8 cellular contexts compared by ENCODE assay signal in the genomic region with DNA sequence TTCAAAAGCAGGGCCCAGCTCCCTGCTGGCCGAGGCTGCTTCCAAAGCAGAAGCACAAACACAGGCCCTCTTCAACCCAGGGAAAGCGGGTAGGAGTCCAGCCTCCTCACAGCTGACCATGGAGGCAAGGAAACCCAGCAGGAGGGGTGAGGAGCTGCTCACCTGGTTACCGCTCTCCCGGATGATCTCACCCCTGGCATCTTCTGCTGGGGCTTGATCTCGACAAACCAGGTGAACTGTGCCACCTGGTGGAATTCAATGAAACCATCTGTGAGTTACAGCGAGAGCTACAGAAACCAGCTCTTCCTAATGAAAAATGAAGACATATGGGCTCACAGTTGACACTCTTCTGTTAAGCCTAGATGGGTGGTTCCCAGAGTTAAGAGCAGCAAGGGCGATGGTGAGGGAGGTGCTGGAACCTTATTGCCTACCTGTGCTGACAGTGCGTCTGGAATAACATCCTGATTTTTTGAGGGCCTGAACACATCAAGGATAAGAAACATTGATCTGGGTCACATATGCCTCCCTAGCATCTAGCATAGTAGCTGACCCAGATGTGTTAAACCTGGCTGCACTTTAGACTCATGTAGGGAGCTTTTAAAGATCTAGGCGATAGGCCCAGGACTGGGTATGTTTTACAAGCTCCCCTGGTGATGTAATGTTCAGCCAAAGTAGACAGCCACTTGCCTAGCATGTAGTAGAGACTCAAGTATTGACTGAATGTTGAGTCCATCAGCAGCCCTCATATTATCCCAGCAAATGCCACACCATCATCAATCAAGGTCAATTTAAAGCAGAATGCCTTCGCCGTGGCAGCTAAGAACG. TPM values are rescaled to one million over a fixed set of nuclear protein-coding genes. Genes with fewer than 3 reads are reported as not detected.
DNase-seq lines count a peak whose midpoint lies in the region; ATAC-seq and TF ChIP-seq lines count a peak whose summit lies in the region.

No MANE protein-coding gene starts in this region.

- H3K9me3 ChIP-seq in cardiac muscle cell (ENCODE audit: low read depth) (no peaks in the 10 kb centered on the region), right atrium auricular region (no peaks in the 10 kb centered on the region), endodermal cell (ENCODE audit: control insufficient read depth, low read length) (no peaks in the 10 kb centered on the region)

- no peaks in the 10 kb centered on the region for H3K27me3 Mint-ChIP-seq in endodermal cell (ENCODE audit: insufficient read depth)
- H3K27me3 Mint-ChIP-seq in nephron (ENCODE audit: low read depth): peaks cover 5% of the 10 kb centered on the region

- DNase-seq in cardiac muscle cell (ENCODE audit: low read depth in 1 of 2, low spot score in 1 of 2) (peak; percentile 64 to 67), right atrium auricular region (ENCODE audit: low spot score) (no peak), NCI-H2171 (lab: John Stamatoyannopoulos, UW) (peak; percentile 88), endodermal cell (peak; percentile 91), coronary artery (ENCODE audit: low spot score) (no peak)
- DNase-seq in activated CD4-positive, alpha-beta T cell treated with anti-CD3 and anti-CD28 coated beads for 48 hours: peak; percentile 72

- no peaks in the 10 kb centered on the region for H3K27me3 ChIP-seq in cardiac muscle cell
- H3K27me3 ChIP-seq in right atrium auricular region: no peaks in the 10 kb centered on the region
- no peaks in the 10 kb centered on the region for H3K27me3 ChIP-seq in endodermal cell (ENCODE audit: control insufficient read depth, insufficient read depth, low read length, poor library complexity, severe bottlenecking)

- H3K4me3 ChIP-seq in cardiac muscle cell (no peak overlapping the region), right atrium auricular region (no peak overlapping the region), endodermal cell (ENCODE audit: low read length) (no peak overlapping the region), coronary artery (no peak overlapping the region)

- H3K27ac ChIP-seq in cardiac muscle cell: no peak overlapping the region
- H3K27ac ChIP-seq in right atrium auricular region: no peak overlapping the region
- no peak overlapping the region for H3K27ac ChIP-seq in endodermal cell (ENCODE audit: low read depth, low read length)
- no peak overlapping the region for H3K27ac ChIP-seq in coronary artery

- peak; percentile 40 for ATAC-seq in HG03095 (IDR thresholded peaks at IDR 0.05; ENCODE audit: unreplicated experiment)

- peaks cover 59% of the 10 kb centered on the region for H3K4me1 Mint-ChIP-seq in endodermal cell
- H3K4me1 Mint-ChIP-seq in nephron: no peaks in the 10 kb centered on the region

- H3K4me3 Mint-ChIP-seq in endodermal cell (no peak overlapping the region), nephron (peak overlapping the region in 1 of 3 experiments; percentile 13)

- H3K36me3 ChIP-seq in cardiac muscle cell (no peaks in the 10 kb centered on the region), right atrium auricular region (peaks cover 8% of the 10 kb centered on the region), endodermal cell (ENCODE audit: control insufficient read depth, insufficient read depth, low read length) (no peaks in the 10 kb centered on the region)

- H3K4me1 ChIP-seq in cardiac muscle cell (ENCODE audit: low read depth) (no peaks in the 10 kb centered on the region), right atrium auricular region (peaks cover 0 to 20% of the 10 kb centered on the region in 2 donors), endodermal cell (ENCODE audit: control insufficient read depth, insufficient read depth, low read length) (peaks cover 25% of the 10 kb centered on the region)

- H3K36me3 Mint-ChIP-seq in endodermal cell (ENCODE audit: low read depth) (peaks cover 5% of the 10 kb centered on the region), nephron (ENCODE audit: low read depth) (no peaks in the 10 kb centered on the region)

- H3K9ac ChIP-seq in endodermal cell (ENCODE audit: extremely low read depth, low read length, poor library complexity, severe bottlenecking): no peak overlapping the region

- WGBS in endodermal cell (ENCODE audit: insufficient coverage in 1 of 2, insufficient read length in 1 of 2), 2 experiments: 79 to 84% methylated on average over 11 to 12 of the region's 12 CpGs

- peak overlapping the region; percentile 30 for H3K27ac Mint-ChIP-seq in endodermal cell
- peak overlapping the region in 2 of 3 experiments; percentile 40 to 65 for H3K27ac Mint-ChIP-seq in nephron

- no peaks in the 10 kb centered on the region for H3K9me3 Mint-ChIP-seq in endodermal cell
- no peaks in the 10 kb centered on the region for H3K9me3 Mint-ChIP-seq in nephron

- TF ChIP-seq CTCF in cardiac muscle cell (IDR thresholded peaks at IDR 0.05; ENCODE audit: low read depth, low read length) (peak; percentile 37), right atrium auricular region (IDR thresholded peaks at IDR 0.05) (peak in 1 of 2 donors; percentile 53), endodermal cell (conservative IDR thresholded peaks at IDR 0.05) (peak; percentile 81), nephron (IDR thresholded peaks at IDR 0.05; ENCODE audit: unreplicated experiment in 3 of 3) (peak; percentile 47 to 64 (median 49)), coronary artery (IDR thresholded peaks at IDR 0.05) (no peak)

RNA-seq across cellular contexts. Expression of gene DHRS12, which starts 6.1 kb away (rescaled TPM):
- total RNA-seq in cardiac muscle cell: 2.9 and 5.5 TPM in 2 replicates
- polyA plus RNA-seq in cardiac muscle cell: 11.6 and 15.7 TPM in 2 replicates
- 10 to 100 TPM in 1 of 2 donors, 1 to 10 TPM in 1; 9.6 to 10.1 TPM for total RNA-seq in right atrium auricular region
- total RNA-seq in endodermal cell: 10 to 100 TPM; 13.8 to 19.8 TPM
- 18.1 TPM for polyA plus RNA-seq in endodermal cell (2013, experiment 1 of 2)
- 11.8 TPM for polyA plus RNA-seq in endodermal cell (2013, experiment 2 of 2)

RNA-seq across cellular contexts. Expression of gene TMEM272, which starts 47.1 kb away (rescaled TPM):
- total RNA-seq in cardiac muscle cell (0.11 and 0.12 TPM in 2 replicates), right atrium auricular region (1 to 10 TPM in 1 of 2 donors, under 1 TPM in 1; 0.74 to 1.1 TPM), endodermal cell (under 1 TPM; 0.62 TPM)
- not detected in 2 replicates for polyA plus RNA-seq in cardiac muscle cell
- 0.11 TPM for polyA plus RNA-seq in endodermal cell (2013, experiment 1 of 2)
- polyA plus RNA-seq in endodermal cell (2013, experiment 2 of 2): 0.58 TPM

Comparison
In these comparisons a context has a peak if more than half of its experiments do, and no peak if none do; other contexts are left out.
1. DNase-seq: peak in cardiac muscle cell (2 of 2), NCI-H2171 (single experiment), activated CD4-positive, alpha-beta T cell treated with anti-CD3 and anti-CD28 coated beads for 48 hours (single experiment) and endodermal cell (single experiment); none in right atrium auricular region (single experiment) and coronary artery (single experiment).